ENCODE assay signal across 1 cellular context in the genomic region with DNA sequence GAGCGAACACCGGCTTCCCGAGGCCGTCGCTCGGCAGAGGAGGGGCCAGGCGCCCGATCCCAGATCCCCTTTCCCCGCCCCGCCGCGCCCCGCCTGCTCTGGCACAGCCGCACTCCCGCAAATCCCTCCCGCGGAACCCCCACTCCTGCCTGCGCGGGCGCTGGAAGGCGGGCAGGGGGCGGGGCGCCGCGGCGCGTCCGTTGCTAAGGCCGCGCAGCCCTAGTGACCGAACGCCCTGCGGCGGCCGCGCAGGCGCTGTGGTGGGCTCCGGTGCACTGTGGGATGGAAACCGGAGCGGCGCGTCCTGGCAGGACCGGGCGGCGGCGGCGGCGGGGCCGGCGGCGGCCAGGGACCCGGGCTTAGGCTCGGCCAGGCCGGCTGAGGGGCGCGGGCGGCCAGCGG.
A peak's percentile ranks its signal among the peaks of the same experiment; 100 is the strongest.
TF ChIP-seq lines count a peak whose summit lies in the region.

A gene with protein sequence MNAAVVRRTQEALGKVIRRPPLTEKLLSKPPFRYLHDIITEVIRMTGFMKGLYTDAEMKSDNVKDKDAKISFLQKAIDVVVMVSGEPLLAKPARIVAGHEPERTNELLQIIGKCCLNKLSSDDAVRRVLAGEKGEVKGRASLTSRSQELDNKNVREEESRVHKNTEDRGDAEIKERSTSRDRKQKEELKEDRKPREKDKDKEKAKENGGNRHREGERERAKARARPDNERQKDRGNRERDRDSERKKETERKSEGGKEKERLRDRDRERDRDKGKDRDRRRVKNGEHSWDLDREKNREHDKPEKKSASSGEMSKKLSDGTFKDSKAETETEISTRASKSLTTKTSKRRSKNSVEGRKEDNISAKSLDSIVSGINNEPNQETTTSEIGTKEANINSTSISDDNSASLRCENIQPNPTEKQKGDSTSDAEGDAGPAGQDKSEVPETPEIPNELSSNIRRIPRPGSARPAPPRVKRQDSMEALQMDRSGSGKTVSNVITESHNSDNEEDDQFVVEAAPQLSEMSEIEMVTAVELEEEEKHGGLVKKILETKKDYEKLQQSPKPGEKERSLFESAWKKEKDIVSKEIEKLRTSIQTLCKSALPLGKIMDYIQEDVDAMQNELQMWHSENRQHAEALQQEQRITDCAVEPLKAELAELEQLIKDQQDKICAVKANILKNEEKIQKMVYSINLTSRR (plus strand): TSS at position 273 of the 402 bp plus-strand sequence. CDS start 145 bp downstream, outside the sequence.

TF ChIP-seq in H1, 55 proteins besides CTCF, POLR2A, EP300 and RAD21:
- TF ChIP-seq JUND (IDR thresholded peaks at IDR 0.05; ENCODE audit: low read length) = no peak
- TF ChIP-seq, protein P1, sequence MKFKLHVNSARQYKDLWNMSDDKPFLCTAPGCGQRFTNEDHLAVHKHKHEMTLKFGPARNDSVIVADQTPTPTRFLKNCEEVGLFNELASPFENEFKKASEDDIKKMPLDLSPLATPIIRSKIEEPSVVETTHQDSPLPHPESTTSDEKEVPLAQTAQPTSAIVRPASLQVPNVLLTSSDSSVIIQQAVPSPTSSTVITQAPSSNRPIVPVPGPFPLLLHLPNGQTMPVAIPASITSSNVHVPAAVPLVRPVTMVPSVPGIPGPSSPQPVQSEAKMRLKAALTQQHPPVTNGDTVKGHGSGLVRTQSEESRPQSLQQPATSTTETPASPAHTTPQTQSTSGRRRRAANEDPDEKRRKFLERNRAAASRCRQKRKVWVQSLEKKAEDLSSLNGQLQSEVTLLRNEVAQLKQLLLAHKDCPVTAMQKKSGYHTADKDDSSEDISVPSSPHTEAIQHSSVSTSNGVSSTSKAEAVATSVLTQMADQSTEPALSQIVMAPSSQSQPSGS (IDR thresholded peaks at IDR 0.05; ENCODE audit: low read length) = no peak
- TF ChIP-seq BACH1 (IDR thresholded peaks at IDR 0.05; ENCODE audit: low read length) = peak; percentile 55; the same call in 1 of the 2 replicates
- TF ChIP-seq SIN3A (conservative IDR thresholded peaks at IDR 0.05 in 1 of 2, IDR thresholded peaks at IDR 0.05 in 1 of 2; ENCODE audit: low read depth in 1 of 2, low read length in 2 of 2) = peak; percentile 22 to 93; a peak in 1 of 4 replicates
- peak; percentile 75 for TF ChIP-seq NRF1 (IDR thresholded peaks at IDR 0.05; ENCODE audit: low read depth, low read length)
- no peak for TF ChIP-seq NANOG (IDR thresholded peaks at IDR 0.05; ENCODE audit: insufficient read depth, low read depth, low read length, poor library complexity, severe bottlenecking)
- TF ChIP-seq HDAC2 (IDR thresholded peaks at IDR 0.05; ENCODE audit: borderline replicate concordance in 1 of 2, low read depth in 2 of 2, low read length in 2 of 2) = peak in 1 of 2 experiments; percentile 64; a peak in 1 of 4 replicates
